6 cellular contexts compared by ENCODE assay signal in genomic region chr20:36695467-36695866, GRCh38. TPM values are rescaled to one million over a fixed set of nuclear protein-coding genes. Genes with fewer than 3 reads are reported as not detected.
"Had no signal": no experiment of that assay in that cellular context is flagged by ENCODE, and none has a peak within 500 bp of the region (broad histone marks: within the 10 kb centered on the region; RNA-seq: fewer than 3 reads in every experiment).

No MANE protein-coding gene starts in this region.

RNA-seq across cellular contexts. Expression of gene SLA2, which starts 49.5 kb away (rescaled TPM):
- total RNA-seq: occipital lobe, osteocyte, pulmonary artery endothelial cell, renal cortical epithelial cell, skeletal muscle tissue, smooth muscle cell had no signal
- polyA plus RNA-seq: smooth muscle cell had no signal
